1 cellular context compared by ENCODE assay signal in genomic region chr19:40425450-40426287, GRCh38.
A peak's percentile ranks its signal among the peaks of the same experiment; 100 is the strongest.
TF ChIP-seq lines count a peak whose summit lies in the region.

A gene with protein sequence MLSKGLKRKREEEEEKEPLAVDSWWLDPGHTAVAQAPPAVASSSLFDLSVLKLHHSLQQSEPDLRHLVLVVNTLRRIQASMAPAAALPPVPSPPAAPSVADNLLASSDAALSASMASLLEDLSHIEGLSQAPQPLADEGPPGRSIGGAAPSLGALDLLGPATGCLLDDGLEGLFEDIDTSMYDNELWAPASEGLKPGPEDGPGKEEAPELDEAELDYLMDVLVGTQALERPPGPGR (minus strand): TSS chr19:40425992. CDS start chr19:40423546, 2,446 bp downstream.

TF ChIP-seq in HepG2, 621 proteins besides CTCF, POLR2A, EP300 and RAD21 (continued from another document and continues in another):
- TF ChIP-seq TEF (CRISPR knock-in tag; IDR thresholded peaks at IDR 0.05) (no peak), ZNF687 (CRISPR knock-in tag; IDR thresholded peaks at IDR 0.05) (peak; percentile 76), LRRFIP1 (CRISPR knock-in tag; conservative IDR thresholded peaks at IDR 0.05) (no peak), KLF11 (CRISPR knock-in tag; IDR thresholded peaks at IDR 0.05) (0 out of 2 replicates have a peak, but pooled peaks have one; percentile 22), TBL1XR1 (IDR thresholded peaks at IDR 0.05; ENCODE audit: borderline replicate concordance, low read length, partially characterized antibody) (peak; percentile 24), MAFF (IDR thresholded peaks at IDR 0.05; ENCODE audit: low read depth, low read length) (no peak), KDM5B (CRISPR knock-in tag; IDR thresholded peaks at IDR 0.05; ENCODE audit: borderline replicate concordance) (peak; percentile 59), SKI (IDR thresholded peaks at IDR 0.05; ENCODE audit: partially characterized antibody) (peak; percentile 56), JUND (CRISPR knock-in tag; IDR thresholded peaks at IDR 0.05) (no peak), CEBPB (IDR thresholded peaks at IDR 0.05; ENCODE audit: borderline replicate concordance, low read depth, low read length) (no peak), ZNF772 (CRISPR knock-in tag; IDR thresholded peaks at IDR 0.05) (peak; percentile 65; the same call in 1 of the 2 replicates), ZNF446 (CRISPR knock-in tag; IDR thresholded peaks at IDR 0.05) (peak; percentile 84; the same call in 1 of the 2 replicates), ZIK1 (CRISPR knock-in tag; IDR thresholded peaks at IDR 0.05; ENCODE audit: borderline replicate concordance, low read depth) (peak; percentile 32; the same call in 1 of the 2 replicates), ZNF367 (CRISPR knock-in tag; IDR thresholded peaks at IDR 0.05; ENCODE audit: borderline replicate concordance) (no peak), CENPX (CRISPR knock-in tag; IDR thresholded peaks at IDR 0.05) (no peak), KDM3A (CRISPR knock-in tag; IDR thresholded peaks at IDR 0.05; ENCODE audit: low read depth) (peak; percentile 22; the same call in 1 of the 2 replicates), TRIM24 (CRISPR knock-in tag; IDR thresholded peaks at IDR 0.05) (no peak), TEAD3 (CRISPR knock-in tag; optimal IDR thresholded peaks at IDR 0.05; ENCODE audit: borderline replicate concordance) (peak; percentile 32), ZFP62 (CRISPR knock-in tag; IDR thresholded peaks at IDR 0.05) (no peak), NR1H2 (CRISPR knock-in tag; IDR thresholded peaks at IDR 0.05; ENCODE audit: borderline replicate concordance, low read depth) (no peak), NR3C1 (CRISPR knock-in tag; IDR thresholded peaks at IDR 0.05) (no peak), BCLAF1 (IDR thresholded peaks at IDR 0.05) (no peak), FOXP1 (IDR thresholded peaks at IDR 0.05) (no peak), FOXP1 (CRISPR knock-in tag; IDR thresholded peaks at IDR 0.05) (no peak), SCMH1 (CRISPR knock-in tag; IDR thresholded peaks at IDR 0.05; ENCODE audit: borderline replicate concordance) (no peak), SNRNP70 (IDR thresholded peaks at IDR 0.05; ENCODE audit: low read depth, low read length) (no peak), RFX5 (IDR thresholded peaks at IDR 0.05; ENCODE audit: low read depth, low read length) (peak; percentile 94), PPARG (CRISPR knock-in tag; conservative IDR thresholded peaks at IDR 0.05) (no peak), EZH2 (conservative IDR thresholded peaks at IDR 0.05; ENCODE audit: low read depth, low read length) (no peak), ZFP90 (CRISPR knock-in tag; IDR thresholded peaks at IDR 0.05; ENCODE audit: borderline replicate concordance) (no peak; the same call in 1 of the 2 replicates), ZBTB38 (CRISPR knock-in tag; IDR thresholded peaks at IDR 0.05) (no peak; the same call in 1 of the 2 replicates), ETS1 (CRISPR knock-in tag; IDR thresholded peaks at IDR 0.05) (no peak), ZNF282 (IDR thresholded peaks at IDR 0.05; ENCODE audit: partially characterized antibody) (no peak), SNAPC2 (CRISPR knock-in tag; IDR thresholded peaks at IDR 0.05) (peak; percentile 90; the same call in 1 of the 2 replicates), HHEX (CRISPR knock-in tag; IDR thresholded peaks at IDR 0.05) (no peak), GTF2F1 (IDR thresholded peaks at IDR 0.05; ENCODE audit: low read length) (no peak), EED (CRISPR knock-in tag; IDR thresholded peaks at IDR 0.05) (0 out of 2 replicates have a peak, but pooled peaks have one; percentile 79), ELF1 (CRISPR knock-in tag; IDR thresholded peaks at IDR 0.05) (peak; percentile 68)
- TF ChIP-seq, protein P1, sequence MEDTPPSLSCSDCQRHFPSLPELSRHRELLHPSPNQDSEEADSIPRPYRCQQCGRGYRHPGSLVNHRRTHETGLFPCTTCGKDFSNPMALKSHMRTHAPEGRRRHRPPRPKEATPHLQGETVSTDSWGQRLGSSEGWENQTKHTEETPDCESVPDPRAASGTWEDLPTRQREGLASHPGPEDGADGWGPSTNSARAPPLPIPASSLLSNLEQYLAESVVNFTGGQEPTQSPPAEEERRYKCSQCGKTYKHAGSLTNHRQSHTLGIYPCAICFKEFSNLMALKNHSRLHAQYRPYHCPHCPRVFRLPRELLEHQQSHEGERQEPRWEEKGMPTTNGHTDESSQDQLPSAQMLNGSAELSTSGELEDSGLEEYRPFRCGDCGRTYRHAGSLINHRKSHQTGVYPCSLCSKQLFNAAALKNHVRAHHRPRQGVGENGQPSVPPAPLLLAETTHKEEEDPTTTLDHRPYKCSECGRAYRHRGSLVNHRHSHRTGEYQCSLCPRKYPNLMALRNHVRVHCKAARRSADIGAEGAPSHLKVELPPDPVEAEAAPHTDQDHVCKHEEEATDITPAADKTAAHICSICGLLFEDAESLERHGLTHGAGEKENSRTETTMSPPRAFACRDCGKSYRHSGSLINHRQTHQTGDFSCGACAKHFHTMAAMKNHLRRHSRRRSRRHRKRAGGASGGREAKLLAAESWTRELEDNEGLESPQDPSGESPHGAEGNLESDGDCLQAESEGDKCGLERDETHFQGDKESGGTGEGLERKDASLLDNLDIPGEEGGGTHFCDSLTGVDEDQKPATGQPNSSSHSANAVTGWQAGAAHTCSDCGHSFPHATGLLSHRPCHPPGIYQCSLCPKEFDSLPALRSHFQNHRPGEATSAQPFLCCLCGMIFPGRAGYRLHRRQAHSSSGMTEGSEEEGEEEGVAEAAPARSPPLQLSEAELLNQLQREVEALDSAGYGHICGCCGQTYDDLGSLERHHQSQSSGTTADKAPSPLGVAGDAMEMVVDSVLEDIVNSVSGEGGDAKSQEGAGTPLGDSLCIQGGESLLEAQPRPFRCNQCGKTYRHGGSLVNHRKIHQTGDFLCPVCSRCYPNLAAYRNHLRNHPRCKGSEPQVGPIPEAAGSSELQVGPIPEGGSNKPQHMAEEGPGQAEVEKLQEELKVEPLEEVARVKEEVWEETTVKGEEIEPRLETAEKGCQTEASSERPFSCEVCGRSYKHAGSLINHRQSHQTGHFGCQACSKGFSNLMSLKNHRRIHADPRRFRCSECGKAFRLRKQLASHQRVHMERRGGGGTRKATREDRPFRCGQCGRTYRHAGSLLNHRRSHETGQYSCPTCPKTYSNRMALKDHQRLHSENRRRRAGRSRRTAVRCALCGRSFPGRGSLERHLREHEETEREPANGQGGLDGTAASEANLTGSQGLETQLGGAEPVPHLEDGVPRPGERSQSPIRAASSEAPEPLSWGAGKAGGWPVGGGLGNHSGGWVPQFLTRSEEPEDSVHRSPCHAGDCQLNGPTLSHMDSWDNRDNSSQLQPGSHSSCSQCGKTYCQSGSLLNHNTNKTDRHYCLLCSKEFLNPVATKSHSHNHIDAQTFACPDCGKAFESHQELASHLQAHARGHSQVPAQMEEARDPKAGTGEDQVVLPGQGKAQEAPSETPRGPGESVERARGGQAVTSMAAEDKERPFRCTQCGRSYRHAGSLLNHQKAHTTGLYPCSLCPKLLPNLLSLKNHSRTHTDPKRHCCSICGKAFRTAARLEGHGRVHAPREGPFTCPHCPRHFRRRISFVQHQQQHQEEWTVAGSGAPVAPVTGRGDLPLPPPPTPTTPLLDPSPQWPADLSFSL (CRISPR knock-in tag; IDR thresholded peaks at IDR 0.05): peak; percentile 70; the same call in 1 of the 2 replicates
- TF ChIP-seq, protein P2, sequence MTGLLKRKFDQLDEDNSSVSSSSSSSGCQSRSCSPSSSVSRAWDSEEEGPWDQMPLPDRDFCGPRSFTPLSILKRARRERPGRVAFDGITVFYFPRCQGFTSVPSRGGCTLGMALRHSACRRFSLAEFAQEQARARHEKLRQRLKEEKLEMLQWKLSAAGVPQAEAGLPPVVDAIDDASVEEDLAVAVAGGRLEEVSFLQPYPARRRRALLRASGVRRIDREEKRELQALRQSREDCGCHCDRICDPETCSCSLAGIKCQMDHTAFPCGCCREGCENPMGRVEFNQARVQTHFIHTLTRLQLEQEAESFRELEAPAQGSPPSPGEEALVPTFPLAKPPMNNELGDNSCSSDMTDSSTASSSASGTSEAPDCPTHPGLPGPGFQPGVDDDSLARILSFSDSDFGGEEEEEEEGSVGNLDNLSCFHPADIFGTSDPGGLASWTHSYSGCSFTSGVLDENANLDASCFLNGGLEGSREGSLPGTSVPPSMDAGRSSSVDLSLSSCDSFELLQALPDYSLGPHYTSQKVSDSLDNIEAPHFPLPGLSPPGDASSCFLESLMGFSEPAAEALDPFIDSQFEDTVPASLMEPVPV (CRISPR knock-in tag; IDR thresholded peaks at IDR 0.05): no peak
